ENCODE assay signal across 18 cellular contexts in genomic region chr16:48272837-48273421, GRCh38. TPM values are rescaled to one million over a fixed set of nuclear protein-coding genes. Genes with fewer than 3 reads are reported as not detected.
DNase-seq lines count a peak whose midpoint lies in the region; ATAC-seq and TF ChIP-seq lines count a peak whose summit lies in the region.
"Had no signal": no experiment of that assay in that cellular context is flagged by ENCODE, and none has a peak within 500 bp of the region (broad histone marks: within the 10 kb centered on the region; RNA-seq: fewer than 3 reads in every experiment).

No MANE protein-coding gene starts in this region.

- H3K9ac ChIP-seq in PC-3 (ENCODE audit: low read length): no peak overlapping the region
- H3K9ac ChIP-seq: SK-N-SH had no signal

- POLR2A ChIA-PET in PC-3 (lab: Charles Lee; ENCODE audit: unreplicated experiment): no interaction called here

- intact Hi-C loops in ascending aorta (cut with DNase I) (loop anchor here (5.0 kb wide), 2 partner anchors 269 to 349 kb away; no protein-coding TSS in a partner anchor), PC-3 (cut with micrococcal nuclease) (no loop called here)

- no peaks in the 10 kb centered on the region for H3K9me2 ChIP-seq in PC-3 (replicated peaks; ENCODE audit: low read length)
- H3K9me2 ChIP-seq: SK-N-SH had no signal

- no TSS peak for BruUV-seq in PC-3 (replicated peaks; lab: Mats Ljungman, UMichigan)

- H3K4me1 ChIP-seq in ascending aorta: peaks cover 0 to 11% of the 10 kb centered on the region in 2 donors
- H3K4me1 ChIP-seq in lung (ENCODE audit: control insufficient read depth in 2 of 2, insufficient read depth in 2 of 2, low read length in 2 of 2): peaks cover 1 to 11% of the 10 kb centered on the region in 2 donors
- no peaks in the 10 kb centered on the region for H3K4me1 ChIP-seq in PC-3 (ENCODE audit: insufficient read depth, low read length)

- 68 to 77% methylated on average over 8 of the region's 8 CpGs for WGBS in lung, 2 donors

- in situ Hi-C loops in brain microvascular endothelial cell (cut with HindIII; ENCODE audit: low pct_ligation_motif_present, low sequenced_read_pairs) (no loop called here), G401 (cut with HindIII; ENCODE audit: low sequenced_read_pairs) (no loop called here)

- H3K4me3 ChIP-seq in ascending aorta (peak overlapping the region in 1 of 2 donors; percentile 48), fibroblast of the aortic adventitia (ENCODE audit: low read depth, low read length) (no peak overlapping the region), lung (no peak overlapping the region), PC-3 (ENCODE audit: low read length) (no peak overlapping the region), brain microvascular endothelial cell (ENCODE audit: low read depth, low read length) (no peak overlapping the region)
- H3K4me3 ChIP-seq: cardiac muscle cell, hepatocyte, skin epidermis had no signal

- no peaks in the 10 kb centered on the region for H3F3A ChIP-seq in PC-3 (ENCODE audit: low read length, unreplicated experiment)

- H3K27ac ChIP-seq in ascending aorta (peak overlapping the region; percentile 12 to 70), lung (ENCODE audit: low read depth in 1 of 2, low read length in 1 of 2) (peak overlapping the region; percentile 53 to 78), PC-3 (ENCODE audit: low read length) (no peak overlapping the region), brain microvascular endothelial cell (no peak overlapping the region)
- H3K27ac ChIP-seq: cardiac muscle cell, hepatocyte, WERI-Rb-1 had no signal

- TF ChIP-seq CTCF in ascending aorta (IDR thresholded peaks at IDR 0.05): no peak
- no peak for TF ChIP-seq CTCF in fibroblast of the aortic adventitia (IDR thresholded peaks at IDR 0.05; ENCODE audit: insufficient read depth, low read length)
- no peak for TF ChIP-seq CTCF in lung (IDR thresholded peaks at IDR 0.05; ENCODE audit: control extremely low read depth, extremely low read depth)
- no peak for TF ChIP-seq CTCF in PC-3 (conservative IDR thresholded peaks at IDR 0.05; ENCODE audit: low read depth, low read length)
- no peak for TF ChIP-seq CTCF in brain microvascular endothelial cell (IDR thresholded peaks at IDR 0.05; ENCODE audit: low read depth, low read length, missing control alignments)

- CTCF ChIA-PET in PC-3 (lab: Charles Lee): no interaction called here

- H3K4me2 ChIP-seq in PC-3 (ENCODE audit: low read length): no peak overlapping the region
- H3K4me2 ChIP-seq: hepatocyte, SK-N-SH had no signal

- H3K36me3 ChIP-seq in ascending aorta (peaks cover 6 to 8% of the 10 kb centered on the region in 2 donors), lung (ENCODE audit: control insufficient read depth in 2 of 2, insufficient read depth in 2 of 2, low read length in 2 of 2) (peaks cover 5 to 9% of the 10 kb centered on the region in 2 donors), PC-3 (ENCODE audit: low read depth, low read length) (peaks cover 9% of the 10 kb centered on the region), brain microvascular endothelial cell (replicated peaks) (peaks cover 9% of the 10 kb centered on the region)

- ATAC-seq in lung (ENCODE audit: insufficient read depth, low FRiP score): no peak
- no peak for ATAC-seq in PC-3
- ATAC-seq: left colon; natural killer cell treated with Interleukin-12 subunit alpha and Interleukin-12 subunit beta and Interleukin-15 and Interleukin-18, amount 100 ng/mL, for 72 hours; stimulated activated naive CD8-positive, alpha-beta T cell treated with anti-CD3 and anti-CD28 coated beads, Interleukin-15, Interleukin-2, amounts not matched to agents 100 U/mL and 50 U/mL, for 24 hours had no signal

- H3K9me3 ChIP-seq in ascending aorta (no peaks in the 10 kb centered on the region), lung (ENCODE audit: control insufficient read depth in 2 of 2, insufficient read depth in 1 of 2, low read length in 1 of 2) (no peaks in the 10 kb centered on the region), PC-3 (ENCODE audit: low read length) (no peaks in the 10 kb centered on the region)
- H3K9me3 ChIP-seq: SK-N-SH had no signal

- H3K79me2 ChIP-seq in PC-3 (ENCODE audit: low read length): no peaks in the 10 kb centered on the region

- DNase-seq in ascending aorta (ENCODE audit: low spot score in 2 of 2): no peak
- peak; percentile 63 for DNase-seq in fibroblast of the aortic adventitia (ENCODE audit: low read depth)
- no peak for DNase-seq in lung (ENCODE audit: low spot score)
- peak; percentile 75 for DNase-seq in superior temporal gyrus (ENCODE audit: extremely low spot score)
- DNase-seq in PC-3: no peak
- DNase-seq in UCSD-AML1 (lab: John Stamatoyannopoulos, UW; ENCODE audit: unreplicated experiment): no peak
- DNase-seq in brain microvascular endothelial cell: no peak
- no peak for DNase-seq in G401 (ENCODE audit: low spot score)
- DNase-seq: activated naive CD4-positive, alpha-beta T cell treated with Interleukin-2 at 50 U/mL for 16 hours; left colon; NCI-H1092 treated with DMSO at 0.1 percent for 48 hours; SK-N-SH; stimulated activated naive CD8-positive, alpha-beta T cell treated with anti-CD3 and anti-CD28 coated beads, Interleukin-15, Interleukin-2, amounts not matched to agents 100 U/mL and 50 U/mL, for 24 hours; WERI-Rb-1 had no signal

- no peaks in the 10 kb centered on the region for H4K20me1 ChIP-seq in PC-3 (ENCODE audit: low read length)

- no peaks in the 10 kb centered on the region for H3K27me3 ChIP-seq in ascending aorta
- no peaks in the 10 kb centered on the region for H3K27me3 ChIP-seq in lung (ENCODE audit: control insufficient read depth, insufficient read depth)
- H3K27me3 ChIP-seq in PC-3 (ENCODE audit: low read length): no peaks in the 10 kb centered on the region
- H3K27me3 ChIP-seq in brain microvascular endothelial cell (replicated peaks): no peaks in the 10 kb centered on the region
- H3K27me3 ChIP-seq: cardiac muscle cell, hepatocyte had no signal

- no peak overlapping the region for H2AFZ ChIP-seq in PC-3 (ENCODE audit: low read length)
- H2AFZ ChIP-seq: hepatocyte had no signal

RNA-seq across cellular contexts. Expression of gene ABCC11, which starts 25.6 kb away (rescaled TPM):
- not detected for total RNA-seq in ascending aorta
- total RNA-seq in fibroblast of the aortic adventitia (ENCODE audit: low replicate concordance): 0.09 and 2.0 TPM in 2 replicates
- total RNA-seq in lung: 1 to 10 TPM in 1 of 2 donors, under 1 TPM in 1; 0.40 to 1.3 TPM
- polyA plus RNA-seq in lung: under 1 TPM; 0.08 to 0.10 TPM
- 0.26 TPM in 1 of 2 replicates, not detected in the other for total RNA-seq in PC-3 (2014; rRNA removed)
- total RNA-seq in G401 (2014; rRNA removed; shearing (Covaris generic)): 0.03 and 0.12 TPM in 2 replicates
- total RNA-seq: natural killer cell treated with Interleukin-12 subunit alpha and Interleukin-12 subunit beta and Interleukin-15 and Interleukin-18, amount 100 ng/mL, for 72 hours had no signal

RNA-seq across cellular contexts. Expression of gene LONP2, which starts 28.8 kb away (rescaled TPM):
- 70.0 TPM for total RNA-seq in ascending aorta
- total RNA-seq in fibroblast of the aortic adventitia (ENCODE audit: low replicate concordance): 28.3 and 49.3 TPM in 2 replicates
- total RNA-seq in lung: 10 to 100 TPM; 65.4 to 81.5 TPM
- 10 to 100 TPM; 20.7 to 26.9 TPM for polyA plus RNA-seq in lung
- total RNA-seq in PC-3 (2014; rRNA removed): 32.3 and 41.5 TPM in 2 replicates
- 21.2 and 36.1 TPM in 2 replicates for total RNA-seq in G401 (2014; rRNA removed; shearing (Covaris generic))

Comparison
In these comparisons a context has a peak if more than half of its experiments do, and no peak if none do; other contexts are left out.
1. DNase-seq: peak in fibroblast of the aortic adventitia (single experiment) and superior temporal gyrus (single experiment); none in ascending aorta (0 of 2), lung (single experiment), PC-3 (single experiment), UCSD-AML1 (single experiment), brain microvascular endothelial cell (single experiment) and G401 (single experiment).
2. H3K27ac ChIP-seq: peak in ascending aorta (2 of 2) and lung (2 of 2); none in PC-3 (single experiment) and brain microvascular endothelial cell (single experiment).